8 cellular contexts compared by ENCODE assay signal in genomic region chr15:84657748-84658079, GRCh38. TPM values are rescaled to one million over a fixed set of nuclear protein-coding genes. Genes with fewer than 3 reads are reported as not detected.
DNase-seq lines count a peak whose midpoint lies in the region; ATAC-seq and TF ChIP-seq lines count a peak whose summit lies in the region.

No MANE protein-coding gene starts in this region.

- no peak for ATAC-seq in GM19023 (IDR thresholded peaks at IDR 0.05; ENCODE audit: unreplicated experiment)

- H3K4me3 Mint-ChIP-seq in T-helper 2 cell treated with Interferon-gamma antibody and Interleukin-4, amounts not matched to agents 5 μg/mL and 100 μg/mL, for 36 hours: peak overlapping the region; percentile 73
- peak overlapping the region; percentile 64 for H3K4me3 Mint-ChIP-seq in activated naive CD8-positive, alpha-beta T cell treated with anti-CD3 and anti-CD28 coated beads for 36 hours

- no peak for TF ChIP-seq CTCF in kidney epithelial cell (IDR thresholded peaks at IDR 0.05; ENCODE audit: insufficient read depth, low read length, poor library complexity, severe bottlenecking)
- TF ChIP-seq CTCF in testis (IDR thresholded peaks at IDR 0.05): no peak

- no peak overlapping the region for H3K27ac Mint-ChIP-seq in T-helper 2 cell treated with Interferon-gamma antibody and Interleukin-4, amounts not matched to agents 5 μg/mL and 100 μg/mL, for 36 hours
- H3K27ac Mint-ChIP-seq in activated naive CD8-positive, alpha-beta T cell treated with anti-CD3 and anti-CD28 coated beads for 36 hours: no peak overlapping the region

- no peaks in the 10 kb centered on the region for H3K9me3 ChIP-seq in testis

- TF ChIP-seq POLR2A in testis (IDR thresholded peaks at IDR 0.05): no peak

- H3K36me3 Mint-ChIP-seq in T-helper 2 cell treated with Interferon-gamma antibody and Interleukin-4, amounts not matched to agents 5 μg/mL and 100 μg/mL, for 36 hours (ENCODE audit: low read depth): peaks cover 7% of the 10 kb centered on the region
- H3K36me3 Mint-ChIP-seq in activated naive CD8-positive, alpha-beta T cell treated with anti-CD3 and anti-CD28 coated beads for 36 hours: no peaks in the 10 kb centered on the region

- peak overlapping the region; percentile 58 to 59 for H3K27ac ChIP-seq in testis

- H3K36me3 ChIP-seq in kidney epithelial cell (ENCODE audit: control insufficient read depth, insufficient read depth, low read length) (no peaks in the 10 kb centered on the region), testis (ENCODE audit: low read depth, missing control alignments) (no peaks in the 10 kb centered on the region)

- no peaks in the 10 kb centered on the region for H3K9me3 Mint-ChIP-seq in T-helper 2 cell treated with Interferon-gamma antibody and Interleukin-4, amounts not matched to agents 5 μg/mL and 100 μg/mL, for 36 hours
- no peaks in the 10 kb centered on the region for H3K9me3 Mint-ChIP-seq in activated naive CD8-positive, alpha-beta T cell treated with anti-CD3 and anti-CD28 coated beads for 36 hours

- intact Hi-C loops in testis (cut with DNase I; ENCODE audit: low total_unique reads): no loop called here

- H3K4me1 Mint-ChIP-seq in T-helper 2 cell treated with Interferon-gamma antibody and Interleukin-4, amounts not matched to agents 5 μg/mL and 100 μg/mL, for 36 hours (ENCODE audit: low read depth): peaks cover 19% of the 10 kb centered on the region
- peaks cover 36% of the 10 kb centered on the region for H3K4me1 Mint-ChIP-seq in activated naive CD8-positive, alpha-beta T cell treated with anti-CD3 and anti-CD28 coated beads for 36 hours

- peaks cover 14% of the 10 kb centered on the region for H3K4me1 ChIP-seq in testis

- WGBS in testis, 2 donors: 19 to 21% methylated on average over 3 to 17 of the region's 17 CpGs

- H3K4me3 ChIP-seq in kidney epithelial cell (ENCODE audit: low read depth, low read length) (peak overlapping the region; percentile 47), testis (peak overlapping the region; percentile 57 to 74)

- no peak for DNase-seq in T-helper 2 cell treated with Interferon-gamma antibody and Interleukin-4, amounts not matched to agents 5 μg/mL and 100 μg/mL, for 36 hours (ENCODE audit: low spot score)
- DNase-seq in T-helper 2 cell: no peak
- no peak for DNase-seq in activated naive CD8-positive, alpha-beta T cell treated with anti-CD3 and anti-CD28 coated beads for 36 hours
- DNase-seq in kidney epithelial cell (ENCODE audit: low read depth): no peak
- DNase-seq in testis: no peak
- no peak for DNase-seq in SW 1271 (lab: John Stamatoyannopoulos, UW)
- no peak for DNase-seq in NCI-H526 (lab: John Stamatoyannopoulos, UW)

- no peaks in the 10 kb centered on the region for H3K27me3 ChIP-seq in kidney epithelial cell (ENCODE audit: control insufficient read depth, insufficient read depth, low read length)
- H3K27me3 ChIP-seq in testis: no peaks in the 10 kb centered on the region

- H3K27me3 Mint-ChIP-seq in T-helper 2 cell treated with Interferon-gamma antibody and Interleukin-4, amounts not matched to agents 5 μg/mL and 100 μg/mL, for 36 hours (ENCODE audit: low read depth): no peaks in the 10 kb centered on the region
- no peaks in the 10 kb centered on the region for H3K27me3 Mint-ChIP-seq in activated naive CD8-positive, alpha-beta T cell treated with anti-CD3 and anti-CD28 coated beads for 36 hours

RNA-seq across cellular contexts. Expression of gene NMB, which starts 0.3 kb away (rescaled TPM):
- total RNA-seq in activated naive CD8-positive, alpha-beta T cell treated with anti-CD3 and anti-CD28 coated beads for 36 hours: 1 to 10 TPM; 2.6 TPM
- total RNA-seq in kidney epithelial cell: 6.3 and 12.0 TPM in 2 replicates
- total RNA-seq in testis: 10 to 100 TPM; 11.0 to 17.5 TPM
- polyA plus RNA-seq in testis (ENCODE audit: insufficient read depth, low read depth, low replicate concordance): 7.5 TPM

RNA-seq across cellular contexts. Expression of gene WDR73, which starts 3.6 kb away (rescaled TPM):
- total RNA-seq in activated naive CD8-positive, alpha-beta T cell treated with anti-CD3 and anti-CD28 coated beads for 36 hours: 10 to 100 TPM; 22.1 to 26.3 TPM
- total RNA-seq in kidney epithelial cell: 18.5 and 27.4 TPM in 2 replicates
- total RNA-seq in testis: 10 to 100 TPM; 40.4 to 49.1 TPM
- 38.4 TPM for polyA plus RNA-seq in testis (ENCODE audit: insufficient read depth, low read depth, low replicate concordance)

RNA-seq across cellular contexts. Expression of gene ZSCAN2, which starts 56.9 kb away (rescaled TPM):
- total RNA-seq in activated naive CD8-positive, alpha-beta T cell treated with anti-CD3 and anti-CD28 coated beads for 36 hours: 1 to 10 TPM; 5.9 to 7.6 TPM
- total RNA-seq in kidney epithelial cell: 26.4 and 26.6 TPM in 2 replicates
- 10 to 100 TPM; 15.3 to 16.1 TPM for total RNA-seq in testis
- polyA plus RNA-seq in testis (ENCODE audit: insufficient read depth, low read depth, low replicate concordance): 18.6 TPM

RNA-seq across cellular contexts. Expression of gene SEC11A, which starts 58.2 kb away (rescaled TPM):
- total RNA-seq in activated naive CD8-positive, alpha-beta T cell treated with anti-CD3 and anti-CD28 coated beads for 36 hours: 10 to 100 TPM; 89.3 to 93.5 TPM
- total RNA-seq in kidney epithelial cell: 183 and 213 TPM in 2 replicates
- total RNA-seq in testis: 10 to 100 TPM; 67.7 to 88.9 TPM
- polyA plus RNA-seq in testis (ENCODE audit: insufficient read depth, low read depth, low replicate concordance): 121 TPM
